In genomic region chr2:68687018-68687417, GRCh38 we compare ENCODE assay signal across 30 cellular contexts. TPM values are rescaled to one million over a fixed set of nuclear protein-coding genes. Genes with fewer than 3 reads are reported as not detected.
DNase-seq lines count a peak whose midpoint lies in the region; ATAC-seq, FAIRE-seq and TF ChIP-seq lines count a peak whose summit lies in the region.
"Had no signal": no experiment of that assay in that cellular context is flagged by ENCODE, and none has a peak within 500 bp of the region (broad histone marks: within the 10 kb centered on the region; RNA-seq: fewer than 3 reads in every experiment).

No MANE protein-coding gene starts in this region.

- FAIRE-seq in GM12892 (lab: Jason Lieb, UNC) (peak; percentile 42), GM12878 (lab: Jason Lieb, UNC) (peak; percentile 81)
- FAIRE-seq: A549, HepG2 had no signal

- peaks cover 0 to 6% (median 0%) of the 10 kb centered on the region in 3 donors for H3K36me3 Mint-ChIP-seq in immature natural killer cell

- H3K27ac Mint-ChIP-seq in immature natural killer cell, result no peak overlapping the region
- H3K27ac Mint-ChIP-seq: CD4-positive, alpha-beta T cell; GM23338 had no signal

- H3K79me2 ChIP-seq in Karpas-422 (ENCODE audit: low read length), result no peaks in the 10 kb centered on the region
- no peaks in the 10 kb centered on the region for H3K79me2 ChIP-seq in GM12878 (ENCODE audit: control insufficient read depth, insufficient read depth, low read length)
- no peaks in the 10 kb centered on the region for H3K79me2 ChIP-seq in neural cell (replicated peaks; ENCODE audit: insufficient read depth, low read length)
- no peaks in the 10 kb centered on the region for H3K79me2 ChIP-seq in PC-9 (ENCODE audit: low read depth)

- H3K4me3 Mint-ChIP-seq in immature natural killer cell, result no peak overlapping the region
- H3K4me3 Mint-ChIP-seq: CD4-positive, alpha-beta T cell; GM23338 had no signal

- 0 out of 2 replicates have a peak overlapping the region, but pooled peaks have one; percentile 18 for H2AFZ ChIP-seq in Karpas-422 (ENCODE audit: low read length)
- no peak overlapping the region for H2AFZ ChIP-seq in GM12878 (ENCODE audit: control insufficient read depth, low read depth, low read length)
- no peak overlapping the region for H2AFZ ChIP-seq in neural cell (ENCODE audit: low read depth, low read length)
- H2AFZ ChIP-seq in PC-9, result no peak overlapping the region
- H2AFZ ChIP-seq: GM23338 had no signal

- H3K27ac ChIP-seq in Karpas-422 (ENCODE audit: low read length) (peak overlapping the region; percentile 63), GM12878 (ENCODE audit: control insufficient read depth, insufficient read depth) (no peak overlapping the region), neural cell (ENCODE audit: low read length) (no peak overlapping the region), PC-9 (no peak overlapping the region)
- H3K27ac ChIP-seq: A549, SJSA1 had no signal

- H3K4me3 ChIP-seq in Karpas-422 (ENCODE audit: low read length) (no peak overlapping the region), GM12878 (no peak overlapping the region), neural cell (ENCODE audit: low read length) (no peak overlapping the region), PC-9 (no peak overlapping the region)
- H3K4me3 ChIP-seq: A549; BLaER1 treated with 17β-estradiol and CSF1 and Interleukin-3, amounts not matched to agents 10 nM and 100 nM; GM23338; SJSA1 had no signal

- TF ChIP-seq RAD21 in GM12878 (IDR thresholded peaks at IDR 0.05; ENCODE audit: insufficient read depth, low read depth, low read length) (no peak), neural cell (conservative IDR thresholded peaks at IDR 0.05) (no peak)

- H3K9ac ChIP-seq in Karpas-422 (ENCODE audit: low read length) (no peak overlapping the region), GM12878 (ENCODE audit: control insufficient read depth, insufficient read depth, low read length) (no peak overlapping the region), neural cell (ENCODE audit: low read length) (no peak overlapping the region)
- H3K9ac ChIP-seq: BLaER1 treated with 17β-estradiol and CSF1 and Interleukin-3, amounts not matched to agents 10 nM and 100 nM had no signal

- peaks cover 2 to 4% (median 3%) of the 10 kb centered on the region in 3 donors for H3K27me3 Mint-ChIP-seq in immature natural killer cell (ENCODE audit: low read depth in 3 of 3)
- H3K27me3 Mint-ChIP-seq: CD4-positive, alpha-beta T cell had no signal

- SMC1A ChIA-PET in GM12878 (lab: Charles Lee; ENCODE audit: uncharacterized antibody, unreplicated experiment), result no interaction called here

- H3K9me2 ChIP-seq in Karpas-422 (replicated peaks; ENCODE audit: insufficient read depth, low read length) (no peaks in the 10 kb centered on the region), neural cell (ENCODE audit: insufficient read depth, low read length) (no peaks in the 10 kb centered on the region), PC-9 (ENCODE audit: insufficient read depth) (no peaks in the 10 kb centered on the region)

- peaks cover 74% of the 10 kb centered on the region for H3K4me1 ChIP-seq in Karpas-422 (ENCODE audit: low read length)
- H3K4me1 ChIP-seq in GM12878 (ENCODE audit: control insufficient read depth, insufficient read depth, low read length), result peaks cover 31% of the 10 kb centered on the region
- H3K4me1 ChIP-seq in PC-9 (replicated peaks; ENCODE audit: insufficient read depth), result no peaks in the 10 kb centered on the region
- H3K4me1 ChIP-seq: A549, SJSA1 had no signal

- POLR2A ChIA-PET in GM12878 (lab: Charles Lee) (no interaction called here), PC-9 (lab: Charles Lee; ENCODE audit: unreplicated experiment) (no interaction called here)

- peaks cover 1 to 5% of the 10 kb centered on the region in 2 donors for H3K4me1 Mint-ChIP-seq in immature natural killer cell

- no TSS peak for BruUV-seq in GM12878 (replicated peaks; lab: Mats Ljungman, UMichigan)
- no TSS peak for BruUV-seq in PC-9 (replicated peaks; lab: Mats Ljungman, UMichigan)

- RAD21 ChIA-PET in GM12878 (lab: Charles Lee; ENCODE audit: unreplicated experiment), result no interaction called here

- CTCF ChIA-PET in GM12878 (lab: Yijun Ruan, JAX), result no interaction called here
- CTCF ChIA-PET in PC-9 (lab: Charles Lee), result no interaction called here

- no peaks in the 10 kb centered on the region for H3K9me3 Mint-ChIP-seq in immature natural killer cell
- H3K9me3 Mint-ChIP-seq: CD4-positive, alpha-beta T cell; GM23338 had no signal

- H3K27me3 ChIP-seq in Karpas-422 (ENCODE audit: low read length) (no peaks in the 10 kb centered on the region), GM12878 (replicated peaks in 1 of 2; ENCODE audit: control insufficient read depth in 2 of 2, insufficient read depth in 2 of 2, low read length in 1 of 2) (no peaks in the 10 kb centered on the region), neural cell (ENCODE audit: insufficient read depth, low read depth, low read length) (no peaks in the 10 kb centered on the region), PC-9 (ENCODE audit: insufficient read depth, low read depth) (no peaks in the 10 kb centered on the region)
- H3K27me3 ChIP-seq: BLaER1 treated with 17β-estradiol and CSF1 and Interleukin-3, amounts not matched to agents 10 nM and 100 nM; SJSA1 had no signal

- no peak for TF ChIP-seq EP300 in GM12878 (IDR thresholded peaks at IDR 0.05; ENCODE audit: borderline replicate concordance in 1 of 2, control insufficient read depth in 1 of 2, low read depth in 2 of 2, low read length in 2 of 2)
- peak; percentile 94 for TF ChIP-seq EP300 in neural cell (conservative IDR thresholded peaks at IDR 0.05; ENCODE audit: poor library complexity, severe bottlenecking)

- no peak for TF ChIP-seq CTCF in GM12878 (IDR thresholded peaks at IDR 0.05 in 2 of 3, conservative IDR thresholded peaks at IDR 0.05 in 1 of 3; ENCODE audit: control insufficient read depth in 2 of 3, extremely low read depth in 1 of 3, insufficient read depth in 1 of 3, low read depth in 3 of 3, low read length in 3 of 3)
- TF ChIP-seq CTCF in neural cell (IDR thresholded peaks at IDR 0.05; ENCODE audit: poor library complexity, severe bottlenecking), result no peak
- TF ChIP-seq CTCF in PC-9 (conservative IDR thresholded peaks at IDR 0.05), result no peak

- 97% methylated on average over 1 of the region's 1 CpG for WGBS in GM12878 (ENCODE audit: insufficient coverage, insufficient replicate concordance, low lambda C conversion rate, missing lambda C conversion rate)

- H3K9me3 ChIP-seq in Karpas-422 (ENCODE audit: low read length) (no peaks in the 10 kb centered on the region), GM12878 (replicated peaks; ENCODE audit: control insufficient read depth, insufficient read depth, low read length) (no peaks in the 10 kb centered on the region; the same call in 1 of the 3 replicates), neural cell (ENCODE audit: low read length) (no peaks in the 10 kb centered on the region), PC-9 (ENCODE audit: insufficient read depth, low read depth) (no peaks in the 10 kb centered on the region)
- H3K9me3 ChIP-seq: A549, SJSA1 had no signal

- TF ChIP-seq POLR2A in GM12892 (IDR thresholded peaks at IDR 0.05; ENCODE audit: low read depth, low read length) (no peak), GM12878 (IDR thresholded peaks at IDR 0.05; ENCODE audit: low read depth, low read length) (no peak)

- no peaks in the 10 kb centered on the region for H3K36me3 ChIP-seq in Karpas-422 (ENCODE audit: insufficient read depth, low read length)
- no peaks in the 10 kb centered on the region for H3K36me3 ChIP-seq in GM12878 (ENCODE audit: control insufficient read depth in 2 of 2, insufficient read depth in 2 of 2, low read length in 1 of 2)
- no peaks in the 10 kb centered on the region for H3K36me3 ChIP-seq in neural cell (ENCODE audit: insufficient read depth, low read length)
- H3K36me3 ChIP-seq in PC-9 (ENCODE audit: low read depth), result no peaks in the 10 kb centered on the region
- H3K36me3 ChIP-seq: SJSA1 had no signal

- DNase-seq in GM12892 (ENCODE audit: insufficient read length) (no peak), Karpas-422 (no peak), GM12878 (ENCODE audit: low read depth, low spot score) (no peak), immature natural killer cell (no peak), PC-9 (no peak)
- DNase-seq: AML-193; CD4-positive, alpha-beta T cell; DMS53; HCEC 1CT; Kasumi-1; NCI-H1092 treated with DMSO at 0.1 percent for 48 hours; NCI-H1694; NCI-H2029 treated with DMSO at 0.1 percent for 48 hours; NCI-H2171 treated with DMSO at 0.1 percent for 48 hours; NCI-H524 treated with DMSO at 0.1 percent for 48 hours; NCI-H82; NK-92 treated with Interleukin-12 subunit alpha and Interleukin-12 subunit beta, amount 100 ng/mL, for 24 hours; PC-3; Right ventricle myocardium superior; T-helper 2 cell had no signal

- ATAC-seq in GM12878, result no peak
- no peak for ATAC-seq in activated CD4-positive, CD25-positive, alpha-beta regulatory T cell treated with anti-CD3 and anti-CD28 coated beads, Interleukin-2, amount 50 U/mL, for 24 hours
- ATAC-seq: A549, GM23338, HepG2, PC-3 had no signal

- H4K20me1 ChIP-seq in Karpas-422 (ENCODE audit: insufficient read depth, low read depth, low read length), result no peaks in the 10 kb centered on the region
- no peaks in the 10 kb centered on the region for H4K20me1 ChIP-seq in GM12878 (ENCODE audit: control insufficient read depth, insufficient read depth)
- no peaks in the 10 kb centered on the region for H4K20me1 ChIP-seq in neural cell (ENCODE audit: insufficient read depth)
- no peaks in the 10 kb centered on the region; the same call in 1 of the 2 replicates for H4K20me1 ChIP-seq in PC-9 (ENCODE audit: insufficient read depth)
- H4K20me1 ChIP-seq: BLaER1 treated with 17β-estradiol and CSF1 and Interleukin-3, amounts not matched to agents 10 nM and 100 nM had no signal

- H3F3A ChIP-seq in neural cell (ENCODE audit: insufficient read depth, low read length, poor library complexity, severe bottlenecking) (no peaks in the 10 kb centered on the region), PC-9 (ENCODE audit: insufficient read depth, low read depth) (no peaks in the 10 kb centered on the region)

- intact Hi-C loops in GM12878 (cut with micrococcal nuclease; ENCODE audit: unreplicated experiment), result no loop called here
- intact Hi-C loops in PC-9 (cut with micrococcal nuclease; ENCODE audit: unreplicated experiment), result no loop called here

- no peak overlapping the region for H3K4me2 ChIP-seq in Karpas-422 (ENCODE audit: low read depth, low read length, poor library complexity, severe bottlenecking)
- no peak overlapping the region for H3K4me2 ChIP-seq in GM12878 (ENCODE audit: control insufficient read depth, insufficient read depth)
- H3K4me2 ChIP-seq in neural cell (ENCODE audit: low read length), result no peak overlapping the region
- H3K4me2 ChIP-seq in PC-9, result no peak overlapping the region
- H3K4me2 ChIP-seq: A549; BLaER1 treated with 17β-estradiol and CSF1 and Interleukin-3, amounts not matched to agents 10 nM and 100 nM had no signal

- in situ Hi-C loops in GM12878 (cut with MboI), result no loop called here

RNA-seq across cellular contexts. Expression of gene PROKR1, which starts 43.6 kb away (rescaled TPM):
- polyA plus RNA-seq in GM12892 (2012; ENCODE audit: missing spikeins), result not detected
- total RNA-seq in Karpas-422 (2014; rRNA removed; shearing (Covaris generic); ENCODE audit: low replicate concordance), result not detected in 2 replicates
- total RNA-seq in GM12878 (2013; cell fraction: nucleolus; rRNA removed), result not detected in 2 replicates
- total RNA-seq in GM12878 (2014; rRNA removed) (not detected in 2 replicates), GM12878 (2014; rRNA removed; fragmentation: Illumina TruSeq; extraction: Trizol) (not detected in 2 replicates), GM12878 (2021) (not detected in 2 replicates), PC-9 (2021) (not detected in 2 replicates)
- not detected for polyA plus RNA-seq in GM12878 (2011; ENCODE audit: low read depth)
- polyA plus RNA-seq in GM12878 (2011; rRNA removed) (0.01 TPM in 1 of 2 replicates, not detected in the other), GM12878 (2014; fragmentation: Illumina TruSeq; extraction: Trizol) (0.01 TPM in 1 of 2 replicates, not detected in the other), GM12878 (2014; fragmentation: Nextera tagmentation; extraction: Ambion mirVana) (under 1 TPM in 1 of 2 experiments, not detected in 1; 0.02 TPM), GM12878 (2014; rRNA removed) (not detected in 2 replicates), GM12878 (2016; fragmentation: Nextera tagmentation; extraction: Ambion mirVana) (not detected), neural cell (0.06 TPM in 1 of 2 replicates, not detected in the other), immature natural killer cell (not detected)
- polyA plus RNA-seq in GM12878 (2011; cell fraction: cytosol; rRNA removed), result not detected in 2 replicates
- polyA plus RNA-seq in GM12878 (2011; cell fraction: nucleus; rRNA removed), result 0.03 TPM in 1 of 2 replicates, not detected in the other
- polyA plus RNA-seq in GM12878 (2012), result not detected in 2 replicates
- polyA minus RNA-seq in GM12878 (2011; rRNA and poly(A)+ RNA removed), result not detected in 2 replicates
- polyA minus RNA-seq in GM12878 (2011; cell fraction: cytosol; rRNA and poly(A)+ RNA removed), result not detected in 2 replicates
- polyA minus RNA-seq in GM12878 (2011; cell fraction: nucleus; rRNA and poly(A)+ RNA removed), result not detected in 2 replicates
- not detected in 2 replicates for polyA minus RNA-seq in neural cell
- total RNA-seq: CD4-positive, alpha-beta T cell; G401; HepG2; HT-29; Right ventricle myocardium superior; RPMI7951 had no signal
- polyA plus RNA-seq: A549, HepG2 had no signal

RNA-seq across cellular contexts. Expression of gene ARHGAP25, which starts 47.6 kb away (rescaled TPM):
- 11.1 TPM for polyA plus RNA-seq in GM12892 (2012; ENCODE audit: missing spikeins)
- total RNA-seq in Karpas-422 (2014; rRNA removed; shearing (Covaris generic); ENCODE audit: low replicate concordance), result 172 and 213 TPM in 2 replicates
- not detected in 2 replicates for total RNA-seq in GM12878 (2013; cell fraction: nucleolus; rRNA removed)
- total RNA-seq in GM12878 (2014; rRNA removed) (0.51 and 0.93 TPM in 2 replicates), GM12878 (2014; rRNA removed; fragmentation: Illumina TruSeq; extraction: Trizol) (0.89 and 0.97 TPM in 2 replicates), GM12878 (2021) (0.56 and 1.0 TPM in 2 replicates), PC-9 (2021) (not detected in 2 replicates)
- polyA plus RNA-seq in GM12878 (2011; ENCODE audit: low read depth), result 3.8 TPM
- polyA plus RNA-seq in GM12878 (2011; rRNA removed) (0.13 and 0.15 TPM in 2 replicates), GM12878 (2014; fragmentation: Illumina TruSeq; extraction: Trizol) (0.65 and 0.96 TPM in 2 replicates), GM12878 (2014; fragmentation: Nextera tagmentation; extraction: Ambion mirVana) (under 1 TPM; 0.40 to 0.42 TPM), GM12878 (2014; rRNA removed) (0.38 and 1.0 TPM in 2 replicates), GM12878 (2016; fragmentation: Nextera tagmentation; extraction: Ambion mirVana) (under 1 TPM; 0.37 to 0.39 TPM), neural cell (not detected in 2 replicates), immature natural killer cell (100 to 1,000 TPM; 107 to 282 (median 117) TPM)
- polyA plus RNA-seq in GM12878 (2011; cell fraction: cytosol; rRNA removed), result 0.07 and 0.10 TPM in 2 replicates
- 0.13 and 0.20 TPM in 2 replicates for polyA plus RNA-seq in GM12878 (2011; cell fraction: nucleus; rRNA removed)
- 2.9 and 5.5 TPM in 2 replicates for polyA plus RNA-seq in GM12878 (2012)
- 0.29 TPM in 1 of 2 replicates, not detected in the other for polyA minus RNA-seq in GM12878 (2011; rRNA and poly(A)+ RNA removed)
- not detected in 2 replicates for polyA minus RNA-seq in GM12878 (2011; cell fraction: cytosol; rRNA and poly(A)+ RNA removed)
- 0.24 TPM in 1 of 2 replicates, not detected in the other for polyA minus RNA-seq in GM12878 (2011; cell fraction: nucleus; rRNA and poly(A)+ RNA removed)
- 0.73 TPM in 1 of 2 replicates, not detected in the other for polyA minus RNA-seq in neural cell
- total RNA-seq: G401, HepG2, HT-29, PC-3, SJSA1 had no signal
- polyA plus RNA-seq: HepG2 had no signal

Comparison
In these comparisons a context has a peak if more than half of its experiments do, and no peak if none do; other contexts are left out.
1. RNA of gene ARHGAP25, which starts 47.6 kb away (total RNA-seq): 172 to 213 TPM in Karpas-422; 0.51 to 1.0 TPM in GM12878 and not detected in PC-9; every median in the first group is over 10 times any median in the second.